ENCODE assay signal across 8 cellular contexts in genomic region chr5:170638454-170639220, GRCh38.
DNase-seq lines count a peak whose midpoint lies in the region; ATAC-seq and TF ChIP-seq lines count a peak whose summit lies in the region.

No MANE protein-coding gene starts in this region.

- ATAC-seq in GM18870 (IDR thresholded peaks at IDR 0.05; ENCODE audit: unreplicated experiment) = peak; percentile 60
- ATAC-seq in HG03469 (IDR thresholded peaks at IDR 0.05; ENCODE audit: unreplicated experiment) = peak; percentile 64
- peak; percentile 61 for ATAC-seq in aorta (ENCODE audit: low FRiP score)

- H3K27ac ChIP-seq in parathyroid adenoma = no peak overlapping the region
- no peak overlapping the region for H3K27ac ChIP-seq in aorta (ENCODE audit: low read depth in 1 of 2, low read length in 2 of 2)

- H3K4me1 ChIP-seq in parathyroid adenoma = peaks cover 3% of the 10 kb centered on the region
- no peaks in the 10 kb centered on the region for H3K4me1 ChIP-seq in aorta (ENCODE audit: control insufficient read depth in 1 of 2, insufficient read depth in 2 of 2, low read length in 2 of 2)

- H3K9me3 ChIP-seq in parathyroid adenoma (ENCODE audit: control insufficient read depth, low read length) (no peaks in the 10 kb centered on the region), aorta (ENCODE audit: control insufficient read depth, low read length) (no peaks in the 10 kb centered on the region)

- H3K4me3 ChIP-seq in parathyroid adenoma (ENCODE audit: low read depth, low read length) (no peak overlapping the region), aorta (ENCODE audit: low read length in 2 of 2) (no peak overlapping the region)

- WGBS in aorta, 2 donors = 40 to 41% methylated on average over 15 of the region's 15 CpGs

- H2AFZ ChIP-seq in parathyroid adenoma = no peak overlapping the region

- DNase-seq in AML-193 (lab: John Stamatoyannopoulos, UW) (peak; percentile 16 to 35), RKO (ENCODE audit: low spot score) (peak; percentile 60), germinal center (ENCODE audit: low spot score) (peak; percentile 65), aorta (peak; percentile 73 to 86)
- DNase-seq in activated T-helper 9 cell treated with anti-CD3 and anti-CD28 coated beads, Interleukin-2, amount 50 U/mL, for 16 hours (ENCODE audit: low read depth) = peak; percentile 24

- H3K27me3 ChIP-seq in parathyroid adenoma (ENCODE audit: control insufficient read depth, insufficient read depth, low read length) = no peaks in the 10 kb centered on the region
- no peaks in the 10 kb centered on the region for H3K27me3 ChIP-seq in aorta (ENCODE audit: control insufficient read depth in 1 of 2, insufficient read depth in 2 of 2, low read length in 1 of 2)

- no peak overlapping the region for H3K4me2 ChIP-seq in parathyroid adenoma (ENCODE audit: low read length)

- peak; percentile 89 for TF ChIP-seq CTCF in parathyroid adenoma (IDR thresholded peaks at IDR 0.05)

- H3K9ac ChIP-seq in parathyroid adenoma = no peak overlapping the region

- no peaks in the 10 kb centered on the region for H3K36me3 ChIP-seq in parathyroid adenoma (ENCODE audit: control insufficient read depth, insufficient read depth, low read length)
- H3K36me3 ChIP-seq in aorta (ENCODE audit: control insufficient read depth in 1 of 2, insufficient read depth in 2 of 2, low read length in 1 of 2) = no peaks in the 10 kb centered on the region

- H3K79me2 ChIP-seq in parathyroid adenoma = no peaks in the 10 kb centered on the region

- intact Hi-C loops in aorta (cut with DNase I) = loop anchor here in 1 of 2 donors (5.0 to 10.0 kb wide), 2 partner anchors 154 to 364 kb away; no protein-coding TSS in a partner anchor

Comparison
In these comparisons a context has a peak if more than half of its experiments do, and no peak if none do; other contexts are left out.
1. DNase-seq: peak in every context shown above with its lines; median percentile 80 in aorta; 65 in germinal center; 60 in RKO; 26 in AML-193; 24 in activated T-helper 9 cell treated with anti-CD3 and anti-CD28 coated beads, Interleukin-2, amount 50 U/mL, for 16 hours.